ENCODE assay signal across 1 cellular context in the genomic region with DNA sequence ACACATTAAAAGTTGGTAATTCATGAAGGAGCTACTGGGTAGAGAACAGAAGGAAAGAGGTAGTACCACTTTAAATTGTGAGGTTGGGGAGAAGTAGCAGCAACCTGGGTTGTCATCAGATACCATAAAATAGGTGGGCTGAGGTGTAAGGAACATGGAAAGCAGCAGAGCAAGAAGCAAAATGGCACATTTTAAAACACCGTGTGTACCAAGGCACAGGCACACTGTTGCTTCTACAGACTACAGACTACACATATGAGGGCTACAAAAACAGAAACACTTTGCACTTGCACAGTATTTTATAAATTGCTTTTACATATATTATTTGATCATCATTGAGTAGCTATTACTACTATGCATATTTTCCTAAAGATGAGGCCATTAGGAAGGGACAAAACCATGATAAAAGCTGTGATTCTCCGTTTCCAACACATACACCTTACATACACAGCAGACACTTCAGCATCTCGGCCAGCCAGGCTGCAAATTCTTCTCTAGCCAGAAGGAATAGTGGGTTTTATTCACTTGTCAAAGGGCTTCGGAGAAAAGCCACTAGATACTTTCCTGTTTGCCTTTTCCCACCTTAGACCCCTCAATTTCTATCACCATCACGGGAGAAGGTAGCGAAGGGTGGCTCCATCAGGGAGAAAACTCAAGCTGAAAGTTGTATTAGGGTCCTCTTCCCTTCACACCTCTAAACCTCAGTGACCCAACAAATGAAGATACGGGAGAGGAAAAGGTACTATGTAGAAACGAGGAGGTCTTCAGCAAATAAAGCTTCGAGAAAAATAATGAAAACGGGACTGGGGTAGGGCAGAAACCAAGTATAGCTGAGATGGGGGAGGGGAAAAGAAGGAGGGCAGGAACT.
TF ChIP-seq lines count a peak whose summit lies in the region.

No MANE protein-coding gene starts in this region.

TF ChIP-seq in HCT116, 20 proteins besides CTCF, POLR2A, EP300 and RAD21:
- TF ChIP-seq, protein P1, sequence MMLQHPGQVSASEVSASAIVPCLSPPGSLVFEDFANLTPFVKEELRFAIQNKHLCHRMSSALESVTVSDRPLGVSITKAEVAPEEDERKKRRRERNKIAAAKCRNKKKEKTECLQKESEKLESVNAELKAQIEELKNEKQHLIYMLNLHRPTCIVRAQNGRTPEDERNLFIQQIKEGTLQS (IDR thresholded peaks at IDR 0.05) = no peak
- TF ChIP-seq SP1 (IDR thresholded peaks at IDR 0.05; ENCODE audit: low read depth) = no peak
- no peak for TF ChIP-seq CEBPB (IDR thresholded peaks at IDR 0.05; ENCODE audit: low read depth)
- no peak for TF ChIP-seq TCF7L2 (IDR thresholded peaks at IDR 0.05; ENCODE audit: borderline replicate concordance, extremely low read depth, insufficient read depth, insufficient read length)
- TF ChIP-seq CBX3 (IDR thresholded peaks at IDR 0.05; ENCODE audit: low read depth) = no peak
- no peak for TF ChIP-seq FOSL1 (IDR thresholded peaks at IDR 0.05; ENCODE audit: low read depth)
- no peak for TF ChIP-seq SIN3A (IDR thresholded peaks at IDR 0.05; ENCODE audit: low read depth)
- TF ChIP-seq ZBTB33 (IDR thresholded peaks at IDR 0.05; ENCODE audit: extremely low read depth, insufficient replicate concordance, low read length) = no peak
- TF ChIP-seq JUND (IDR thresholded peaks at IDR 0.05) = no peak
- no peak for TF ChIP-seq ELF1 (IDR thresholded peaks at IDR 0.05; ENCODE audit: borderline replicate concordance, low read depth)
- TF ChIP-seq EZH2phosphoT487 (IDR thresholded peaks at IDR 0.05; ENCODE audit: borderline replicate concordance) = no peak
